14 cellular contexts compared by ENCODE assay signal in the genomic region with DNA sequence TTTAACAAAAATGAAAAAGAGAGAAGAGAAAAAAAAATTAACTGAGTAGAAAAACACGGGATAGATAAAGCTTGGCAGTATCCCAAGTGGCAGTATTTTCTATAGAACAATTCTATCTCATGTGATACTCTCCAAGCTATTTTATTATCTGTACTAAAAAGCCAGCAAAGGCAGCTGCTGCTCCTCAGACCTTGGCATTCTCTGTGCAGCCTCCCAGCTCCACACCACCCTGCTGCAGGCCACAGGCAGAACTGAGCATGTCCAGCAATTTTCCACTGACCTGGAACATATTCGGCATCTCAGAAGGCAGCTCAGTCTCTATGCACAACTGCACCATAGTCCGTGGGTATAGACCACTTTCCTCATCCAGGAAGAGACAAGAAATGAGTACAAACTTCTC.
A peak's percentile ranks its signal among the peaks of the same experiment; 100 is the strongest.
DNase-seq lines count a peak whose midpoint lies in the region; ATAC-seq and TF ChIP-seq lines count a peak whose summit lies in the region.
"Had no signal": no experiment of that assay in that cellular context is flagged by ENCODE, and none has a peak within 500 bp of the region (broad histone marks: within the 10 kb centered on the region; RNA-seq: fewer than 3 reads in every experiment).

No MANE protein-coding gene starts in this region.

- no peaks in the 10 kb centered on the region for H3K27me3 ChIP-seq in foreskin keratinocyte
- H3K27me3 ChIP-seq: BLaER1 had no signal

- DNase-seq in COLO668 (lab: John Stamatoyannopoulos, UW; ENCODE audit: unreplicated experiment) (peak; percentile 6), NCI-H2227 (lab: John Stamatoyannopoulos, UW; ENCODE audit: unreplicated experiment) (peak; percentile 23), foreskin melanocyte (peak; percentile 62), germinal center (ENCODE audit: low spot score) (no peak), foreskin keratinocyte (no peak)
- no peak for DNase-seq in activated T-helper 2 cell treated with anti-CD3 and anti-CD28 coated beads, Interferon-gamma antibody, Interleukin-2, Interleukin-4, amounts not matched to agents 10 μg/mL and 5 μg/mL and 100 μg/mL, durations not matched to agents 14 hours and 24 hours and 36 hours (ENCODE audit: low spot score)
- DNase-seq in naive thymus-derived CD8-positive, alpha-beta T cell, result no peak
- DNase-seq: activated CD8-positive, alpha-beta memory T cell treated with anti-CD3 and anti-CD28 coated beads, Interleukin-2, amount 10 ng/mL, durations not matched to agents 7 days and 5 days; effector memory CD8-positive, alpha-beta T cell; MV-4-11; small intestine had no signal

- TF ChIP-seq CTCF in nephron (IDR thresholded peaks at IDR 0.05; ENCODE audit: unreplicated experiment in 3 of 3) (no peak), foreskin keratinocyte (conservative IDR thresholded peaks at IDR 0.05) (no peak)

- no peak overlapping the region for H3K27ac ChIP-seq in foreskin keratinocyte
- H3K27ac ChIP-seq: BLaER1, HL-60 had no signal

- H3K4me1 ChIP-seq in foreskin keratinocyte, result no peaks in the 10 kb centered on the region
- H3K4me1 ChIP-seq: BLaER1 had no signal

- ATAC-seq in foreskin keratinocyte, result no peak
- no peak for ATAC-seq in naive thymus-derived CD8-positive, alpha-beta T cell
- ATAC-seq: activated CD8-positive, alpha-beta memory T cell treated with anti-CD3 and anti-CD28 coated beads, Interleukin-2, amount 10 ng/mL, durations not matched to agents 7 days and 5 days; effector memory CD8-positive, alpha-beta T cell had no signal

- intact Hi-C loops in activated T-helper 2 cell treated with anti-CD3 and anti-CD28 coated beads, Interferon-gamma antibody, Interleukin-2, Interleukin-4, amounts not matched to agents 10 μg/mL and 5 μg/mL and 100 μg/mL, durations not matched to agents 14 hours and 24 hours and 36 hours (cut with micrococcal nuclease), result no loop called here

- H3K9me3 Mint-ChIP-seq in nephron, result no peaks in the 10 kb centered on the region
- H3K9me3 Mint-ChIP-seq in activated T-helper 2 cell treated with anti-CD3 and anti-CD28 coated beads, Interferon-gamma antibody, Interleukin-2, Interleukin-4, amounts not matched to agents 10 μg/mL and 5 μg/mL and 100 μg/mL, durations not matched to agents 14 hours and 24 hours and 36 hours, result peaks cover 11% of the 10 kb centered on the region
- peaks cover 0 to 17% (median 5%) of the 10 kb centered on the region in 9 donors for H3K9me3 Mint-ChIP-seq in naive thymus-derived CD8-positive, alpha-beta T cell

- H3K27me3 Mint-ChIP-seq in nephron (ENCODE audit: low read depth), result no peaks in the 10 kb centered on the region
- no peaks in the 10 kb centered on the region for H3K27me3 Mint-ChIP-seq in activated T-helper 2 cell treated with anti-CD3 and anti-CD28 coated beads, Interferon-gamma antibody, Interleukin-2, Interleukin-4, amounts not matched to agents 10 μg/mL and 5 μg/mL and 100 μg/mL, durations not matched to agents 14 hours and 24 hours and 36 hours (ENCODE audit: low read depth)
- H3K27me3 Mint-ChIP-seq in naive thymus-derived CD8-positive, alpha-beta T cell, result no peaks in the 10 kb centered on the region
- H3K27me3 Mint-ChIP-seq: activated CD8-positive, alpha-beta memory T cell treated with anti-CD3 and anti-CD28 coated beads, Interleukin-2, amount 10 ng/mL, durations not matched to agents 7 days and 5 days; effector memory CD8-positive, alpha-beta T cell had no signal

- H3K4me3 Mint-ChIP-seq in nephron, result peak overlapping the region in 2 of 3 experiments; percentile 13 to 45
- H3K4me3 Mint-ChIP-seq in activated T-helper 2 cell treated with anti-CD3 and anti-CD28 coated beads, Interferon-gamma antibody, Interleukin-2, Interleukin-4, amounts not matched to agents 10 μg/mL and 5 μg/mL and 100 μg/mL, durations not matched to agents 14 hours and 24 hours and 36 hours (ENCODE audit: low read depth), result no peak overlapping the region
- H3K4me3 Mint-ChIP-seq in naive thymus-derived CD8-positive, alpha-beta T cell, result no peak overlapping the region
- H3K4me3 Mint-ChIP-seq: activated CD8-positive, alpha-beta memory T cell treated with anti-CD3 and anti-CD28 coated beads, Interleukin-2, amount 10 ng/mL, durations not matched to agents 7 days and 5 days; effector memory CD8-positive, alpha-beta T cell had no signal

- POLR2A ChIA-PET in naive thymus-derived CD8-positive, alpha-beta T cell (lab: Charles Lee), result no interaction called here

- H3K27ac Mint-ChIP-seq in nephron, result peak overlapping the region; percentile 69 to 88 (median 79)
- H3K27ac Mint-ChIP-seq in activated T-helper 2 cell treated with anti-CD3 and anti-CD28 coated beads, Interferon-gamma antibody, Interleukin-2, Interleukin-4, amounts not matched to agents 10 μg/mL and 5 μg/mL and 100 μg/mL, durations not matched to agents 14 hours and 24 hours and 36 hours, result no peak overlapping the region
- no peak overlapping the region for H3K27ac Mint-ChIP-seq in naive thymus-derived CD8-positive, alpha-beta T cell
- H3K27ac Mint-ChIP-seq: activated CD8-positive, alpha-beta memory T cell treated with anti-CD3 and anti-CD28 coated beads, Interleukin-2, amount 10 ng/mL, durations not matched to agents 7 days and 5 days; effector memory CD8-positive, alpha-beta T cell had no signal

- no peaks in the 10 kb centered on the region for H3K36me3 Mint-ChIP-seq in nephron (ENCODE audit: low read depth)
- H3K36me3 Mint-ChIP-seq in activated T-helper 2 cell treated with anti-CD3 and anti-CD28 coated beads, Interferon-gamma antibody, Interleukin-2, Interleukin-4, amounts not matched to agents 10 μg/mL and 5 μg/mL and 100 μg/mL, durations not matched to agents 14 hours and 24 hours and 36 hours (ENCODE audit: low read depth), result no peaks in the 10 kb centered on the region
- peaks cover 0 to 5% (median 0%) of the 10 kb centered on the region in 3 donors for H3K36me3 Mint-ChIP-seq in naive thymus-derived CD8-positive, alpha-beta T cell
- H3K36me3 Mint-ChIP-seq: activated CD8-positive, alpha-beta memory T cell treated with anti-CD3 and anti-CD28 coated beads, Interleukin-2, amount 10 ng/mL, durations not matched to agents 7 days and 5 days had no signal

- H3K4me1 Mint-ChIP-seq in nephron, result peaks cover 24% of the 10 kb centered on the region
- no peaks in the 10 kb centered on the region for H3K4me1 Mint-ChIP-seq in activated T-helper 2 cell treated with anti-CD3 and anti-CD28 coated beads, Interferon-gamma antibody, Interleukin-2, Interleukin-4, amounts not matched to agents 10 μg/mL and 5 μg/mL and 100 μg/mL, durations not matched to agents 14 hours and 24 hours and 36 hours (ENCODE audit: low read depth)
- no peaks in the 10 kb centered on the region for H3K4me1 Mint-ChIP-seq in naive thymus-derived CD8-positive, alpha-beta T cell
- H3K4me1 Mint-ChIP-seq: activated CD8-positive, alpha-beta memory T cell treated with anti-CD3 and anti-CD28 coated beads, Interleukin-2, amount 10 ng/mL, durations not matched to agents 7 days and 5 days had no signal

Comparison
In these comparisons a context has a peak if more than half of its experiments do, and no peak if none do; other contexts are left out.
1. DNase-seq: peak in COLO668 (single experiment), NCI-H2227 (single experiment) and foreskin melanocyte (single experiment); none in germinal center (single experiment), foreskin keratinocyte (0 of 2), activated T-helper 2 cell treated with anti-CD3 and anti-CD28 coated beads, Interferon-gamma antibody, Interleukin-2, Interleukin-4, amounts not matched to agents 10 μg/mL and 5 μg/mL and 100 μg/mL, durations not matched to agents 14 hours and 24 hours and 36 hours (single experiment) and naive thymus-derived CD8-positive, alpha-beta T cell (0 of 10).
2. H3K27ac Mint-ChIP-seq: peak in nephron (3 of 3); none in activated T-helper 2 cell treated with anti-CD3 and anti-CD28 coated beads, Interferon-gamma antibody, Interleukin-2, Interleukin-4, amounts not matched to agents 10 μg/mL and 5 μg/mL and 100 μg/mL, durations not matched to agents 14 hours and 24 hours and 36 hours (single experiment) and naive thymus-derived CD8-positive, alpha-beta T cell (0 of 10).
3. H3K4me3 Mint-ChIP-seq: peak in nephron (2 of 3); none in activated T-helper 2 cell treated with anti-CD3 and anti-CD28 coated beads, Interferon-gamma antibody, Interleukin-2, Interleukin-4, amounts not matched to agents 10 μg/mL and 5 μg/mL and 100 μg/mL, durations not matched to agents 14 hours and 24 hours and 36 hours (single experiment) and naive thymus-derived CD8-positive, alpha-beta T cell (0 of 10).